In genomic region chr12:26821212-26821701, GRCh38 we compare ENCODE assay signal across 11 cellular contexts. TPM values are rescaled to one million over a fixed set of nuclear protein-coding genes. Genes with fewer than 3 reads are reported as not detected.
DNase-seq lines count a peak whose midpoint lies in the region; ATAC-seq, FAIRE-seq and TF ChIP-seq lines count a peak whose summit lies in the region.
"Had no signal": no experiment of that assay in that cellular context is flagged by ENCODE, and none has a peak within 500 bp of the region (broad histone marks: within the 10 kb centered on the region; RNA-seq: fewer than 3 reads in every experiment).

No MANE protein-coding gene starts in this region.

- H3K36me3 ChIP-seq in astrocyte (ENCODE audit: insufficient read depth, low read length) (no peaks in the 10 kb centered on the region), kidney (ENCODE audit: control insufficient read depth in 1 of 2, insufficient read depth in 2 of 2, low read length in 2 of 2) (no peaks in the 10 kb centered on the region), smooth muscle cell (ENCODE audit: low read depth) (no peaks in the 10 kb centered on the region)
- H3K36me3 ChIP-seq: SJCRH30 had no signal

- peaks cover 36% of the 10 kb centered on the region for H3K4me1 Mint-ChIP-seq in astrocyte (ENCODE audit: low read depth, unreplicated experiment)

- H3K4me1 ChIP-seq in astrocyte (ENCODE audit: insufficient read depth, low read length) (peaks cover 13% of the 10 kb centered on the region), kidney (ENCODE audit: control insufficient read depth in 1 of 2, insufficient read depth in 1 of 2, low read depth in 1 of 2, low read length in 2 of 2) (peaks cover 0 to 19% of the 10 kb centered on the region in 2 donors), smooth muscle cell (ENCODE audit: low read depth) (no peaks in the 10 kb centered on the region)
- H3K4me1 ChIP-seq: SJCRH30 had no signal

- 93% methylated on average over 4 of the region's 4 CpGs for WGBS in smooth muscle cell (ENCODE audit: low lambda C conversion rate)

- peak overlapping the region; percentile 6 for H3K4me3 Mint-ChIP-seq in astrocyte (ENCODE audit: unreplicated experiment)

- H3K27ac Mint-ChIP-seq in astrocyte (ENCODE audit: unreplicated experiment), result no peak overlapping the region

- H3K9me3 ChIP-seq in astrocyte (ENCODE audit: insufficient read depth, low read depth, low read length), result no peaks in the 10 kb centered on the region
- no peaks in the 10 kb centered on the region for H3K9me3 ChIP-seq in kidney (ENCODE audit: control insufficient read depth in 1 of 2, low read length in 2 of 2)
- no peaks in the 10 kb centered on the region for H3K9me3 ChIP-seq in smooth muscle cell (replicated peaks; ENCODE audit: low read depth)
- H3K9me3 ChIP-seq: SJCRH30 had no signal

- no peaks in the 10 kb centered on the region for H3K9me3 Mint-ChIP-seq in astrocyte (ENCODE audit: unreplicated experiment)

- peak overlapping the region; percentile 31 for H3K27ac ChIP-seq in astrocyte (ENCODE audit: low read depth, low read length)
- peak overlapping the region in 1 of 2 donors; percentile 3 for H3K27ac ChIP-seq in kidney (ENCODE audit: low read depth in 2 of 2, low read length in 2 of 2)
- no peak overlapping the region for H3K27ac ChIP-seq in smooth muscle cell (ENCODE audit: low read depth)
- H3K27ac ChIP-seq: 22Rv1, SJCRH30 had no signal

- H3K79me2 ChIP-seq in astrocyte (ENCODE audit: insufficient read depth, low read length), result peaks cover 10% of the 10 kb centered on the region
- peaks cover 49% of the 10 kb centered on the region for H3K79me2 ChIP-seq in smooth muscle cell (ENCODE audit: low read depth)

- H2AFZ ChIP-seq in astrocyte (ENCODE audit: low read depth, low read length), result no peak overlapping the region
- H2AFZ ChIP-seq in smooth muscle cell (ENCODE audit: low read depth), result no peak overlapping the region

- DNase-seq in DMS 273 (lab: John Stamatoyannopoulos, UW; ENCODE audit: unreplicated experiment) (peak; percentile 10), DMS 273 treated with DMSO at 0.1 percent for 48 hours (lab: John Stamatoyannopoulos, UW) (no peak), astrocyte (ENCODE audit: low read depth) (peak; percentile 52), kidney (no peak), smooth muscle cell (lab: John Stamatoyannopoulos, UW; ENCODE audit: unreplicated experiment) (no peak), NCI-H2081 treated with DMSO at 0.1 percent for 48 hours (lab: John Stamatoyannopoulos, UW) (no peak)
- DNase-seq in stimulated activated CD4-positive, alpha-beta T cell treated with anti-CD3 and anti-CD28 coated beads, Interleukin-2, amount 100 ng/mL, for 24 hours, result no peak
- DNase-seq: NCI-H82, SJCRH30 had no signal

- H3K4me3 ChIP-seq in astrocyte (ENCODE audit: insufficient read depth, low read depth, low read length) (peak overlapping the region; percentile 37), kidney (ENCODE audit: low read length in 2 of 2) (peak overlapping the region; percentile 36 to 41), smooth muscle cell (no peak overlapping the region)
- H3K4me3 ChIP-seq: SJCRH30 had no signal

- FAIRE-seq in astrocyte (lab: Jason Lieb, UNC) (peak; percentile 17), kidney (lab: Jason Lieb, UNC) (no peak)

- H3K27me3 Mint-ChIP-seq in astrocyte (ENCODE audit: low read depth, unreplicated experiment), result no peaks in the 10 kb centered on the region

- peak overlapping the region; percentile 22 for H3K9ac ChIP-seq in astrocyte (ENCODE audit: low read length)
- no peak overlapping the region for H3K9ac ChIP-seq in kidney (ENCODE audit: low read length in 2 of 2)
- H3K9ac ChIP-seq in smooth muscle cell (ENCODE audit: low read depth), result no peak overlapping the region

- TF ChIP-seq CTCF in astrocyte (IDR thresholded peaks at IDR 0.05; ENCODE audit: insufficient read depth, low read depth, low read length) (no peak), kidney (IDR thresholded peaks at IDR 0.05; ENCODE audit: borderline replicate concordance, extremely low read depth, insufficient read depth) (no peak), smooth muscle cell (IDR thresholded peaks at IDR 0.05; ENCODE audit: borderline replicate concordance, insufficient read depth, poor library complexity, severe bottlenecking) (no peak)

- no peaks in the 10 kb centered on the region for H3K27me3 ChIP-seq in astrocyte (ENCODE audit: insufficient read depth, low read length)
- H3K27me3 ChIP-seq in smooth muscle cell (ENCODE audit: low read depth), result no peaks in the 10 kb centered on the region
- H3K27me3 ChIP-seq: SJCRH30 had no signal

- intact Hi-C loops in kidney (cut with DNase I), result no loop called here

- H4K20me1 ChIP-seq in astrocyte (ENCODE audit: insufficient read depth, low read length) (peaks cover under 1% of the 10 kb centered on the region), smooth muscle cell (ENCODE audit: low read depth) (no peaks in the 10 kb centered on the region)

- peaks cover 4% of the 10 kb centered on the region for H3F3A ChIP-seq in smooth muscle cell (ENCODE audit: low read depth)

- ATAC-seq in GM21825 (IDR thresholded peaks at IDR 0.05; ENCODE audit: unreplicated experiment), result no peak

- H3K4me2 ChIP-seq in astrocyte (ENCODE audit: low read length), result peak overlapping the region; percentile 69
- H3K4me2 ChIP-seq in smooth muscle cell, result peak overlapping the region; percentile 45

- no peaks in the 10 kb centered on the region for H3K36me3 Mint-ChIP-seq in astrocyte (ENCODE audit: low read depth, unreplicated experiment)

RNA-seq across cellular contexts. Expression of gene ITPR2, which starts 11.7 kb away (rescaled TPM):
- total RNA-seq in astrocyte, result 24.4 and 24.8 TPM in 2 replicates
- total RNA-seq in kidney, result 56.9 TPM
- polyA plus RNA-seq in kidney (ENCODE audit: insufficient read depth, low read depth, low replicate concordance), result 5.7 TPM
- 17.4 and 29.0 TPM in 2 replicates for total RNA-seq in smooth muscle cell
- polyA plus RNA-seq in smooth muscle cell, result 6.8 and 9.6 TPM in 2 replicates

Comparison
In these comparisons a context has a peak if more than half of its experiments do, and no peak if none do; other contexts are left out.
1. DNase-seq: peak in DMS 273 (single experiment) and astrocyte (single experiment); none in DMS 273 treated with DMSO at 0.1 percent for 48 hours (single experiment), kidney (single experiment), smooth muscle cell (single experiment), stimulated activated CD4-positive, alpha-beta T cell treated with anti-CD3 and anti-CD28 coated beads, Interleukin-2, amount 100 ng/mL, for 24 hours (0 of 2) and NCI-H2081 treated with DMSO at 0.1 percent for 48 hours (single experiment).